Comparison of ENCODE assay signal across 9 cellular contexts in genomic region chr7:50826371-50827172, GRCh38. TPM values are rescaled to one million over a fixed set of nuclear protein-coding genes. Genes with fewer than 3 reads are reported as not detected.
DNase-seq lines count a peak whose midpoint lies in the region; ATAC-seq and TF ChIP-seq lines count a peak whose summit lies in the region.
"Had no signal": no experiment of that assay in that cellular context is flagged by ENCODE, and none has a peak within 500 bp of the region (broad histone marks: within the 10 kb centered on the region; RNA-seq: fewer than 3 reads in every experiment).

No MANE protein-coding gene starts in this region.

- H3K4me3 ChIP-seq in fibroblast of the aortic adventitia (ENCODE audit: low read depth, low read length) = no peak overlapping the region
- no peak overlapping the region for H3K4me3 ChIP-seq in effector memory CD4-positive, alpha-beta T cell (ENCODE audit: insufficient read depth, low read depth, low read length, poor library complexity, severe bottlenecking)

- ATAC-seq in stimulated activated effector memory CD8-positive, alpha-beta T cell treated with anti-CD3 and anti-CD28 coated beads, Interleukin-12 subunit alpha, Interleukin-12 subunit beta, amount 100 ng/mL, for 72 hours = peak; percentile 98
- no peak for ATAC-seq in HG03565 (IDR thresholded peaks at IDR 0.05; ENCODE audit: unreplicated experiment)

- peak overlapping the region; percentile 28 for H3K27ac Mint-ChIP-seq in activated naive CD4-positive, alpha-beta T cell treated with anti-CD3 and anti-CD28 coated beads for 36 hours
- no peak overlapping the region for H3K27ac Mint-ChIP-seq in stimulated activated effector memory CD8-positive, alpha-beta T cell treated with anti-CD3 and anti-CD28 coated beads, Interleukin-12 subunit alpha, Interleukin-12 subunit beta, amount 100 ng/mL, for 72 hours

- no peak overlapping the region for H3K27ac ChIP-seq in effector memory CD4-positive, alpha-beta T cell (ENCODE audit: insufficient read depth, low read length, poor library complexity, severe bottlenecking)

- H3K36me3 Mint-ChIP-seq in activated naive CD4-positive, alpha-beta T cell treated with anti-CD3 and anti-CD28 coated beads for 36 hours (ENCODE audit: low read depth) = peaks cover 1% of the 10 kb centered on the region
- no peaks in the 10 kb centered on the region for H3K36me3 Mint-ChIP-seq in stimulated activated effector memory CD8-positive, alpha-beta T cell treated with anti-CD3 and anti-CD28 coated beads, Interleukin-12 subunit alpha, Interleukin-12 subunit beta, amount 100 ng/mL, for 72 hours
- H3K36me3 Mint-ChIP-seq: CD4-positive, alpha-beta memory T cell had no signal

- peak; percentile 73 for DNase-seq in activated naive CD4-positive, alpha-beta T cell treated with anti-CD3 and anti-CD28 coated beads for 36 hours
- no peak for DNase-seq in activated naive CD4-positive, alpha-beta T cell (lab: John Stamatoyannopoulos, UW)
- peak; percentile 70 for DNase-seq in activated CD4-positive, alpha-beta T cell treated with anti-CD3 and anti-CD28 coated beads for 48 hours
- DNase-seq in fibroblast of the aortic adventitia (ENCODE audit: low read depth) = peak; percentile 78
- DNase-seq in stimulated activated effector memory CD8-positive, alpha-beta T cell treated with anti-CD3 and anti-CD28 coated beads, Interleukin-12 subunit alpha, Interleukin-12 subunit beta, amount 100 ng/mL, for 72 hours (ENCODE audit: low spot score in 2 of 2) = peak in 1 of 2 donors; percentile 51
- DNase-seq in effector memory CD4-positive, alpha-beta T cell = no peak
- no peak for DNase-seq in NCI-H446 (lab: John Stamatoyannopoulos, UW)
- DNase-seq: CD4-positive, alpha-beta memory T cell had no signal

- no peaks in the 10 kb centered on the region for H3K9me3 Mint-ChIP-seq in activated naive CD4-positive, alpha-beta T cell treated with anti-CD3 and anti-CD28 coated beads for 36 hours
- no peaks in the 10 kb centered on the region for H3K9me3 Mint-ChIP-seq in stimulated activated effector memory CD8-positive, alpha-beta T cell treated with anti-CD3 and anti-CD28 coated beads, Interleukin-12 subunit alpha, Interleukin-12 subunit beta, amount 100 ng/mL, for 72 hours

- H3K36me3 ChIP-seq in effector memory CD4-positive, alpha-beta T cell (ENCODE audit: control insufficient read depth, insufficient read depth, low read length) = no peaks in the 10 kb centered on the region

- intact Hi-C loops in activated naive CD4-positive, alpha-beta T cell treated with anti-CD3 and anti-CD28 coated beads for 36 hours (cut with micrococcal nuclease) = loop anchor here (1.0 to 2.0 kb wide), 2 partner anchors 46 to 297 kb away; no protein-coding TSS in a partner anchor

- H3K4me3 Mint-ChIP-seq in activated naive CD4-positive, alpha-beta T cell treated with anti-CD3 and anti-CD28 coated beads for 36 hours = no peak overlapping the region
- no peak overlapping the region for H3K4me3 Mint-ChIP-seq in stimulated activated effector memory CD8-positive, alpha-beta T cell treated with anti-CD3 and anti-CD28 coated beads, Interleukin-12 subunit alpha, Interleukin-12 subunit beta, amount 100 ng/mL, for 72 hours
- H3K4me3 Mint-ChIP-seq: CD4-positive, alpha-beta memory T cell had no signal

- no peaks in the 10 kb centered on the region for H3K9me3 ChIP-seq in effector memory CD4-positive, alpha-beta T cell (ENCODE audit: control insufficient read depth, low read length)

- H3K27me3 ChIP-seq in effector memory CD4-positive, alpha-beta T cell (replicated peaks; ENCODE audit: control insufficient read depth, insufficient read depth, low read length, poor library complexity, severe bottlenecking) = no peaks in the 10 kb centered on the region

- H3K4me1 Mint-ChIP-seq in activated naive CD4-positive, alpha-beta T cell treated with anti-CD3 and anti-CD28 coated beads for 36 hours (ENCODE audit: low read depth) = peaks cover 15% of the 10 kb centered on the region
- peaks cover 17% of the 10 kb centered on the region for H3K4me1 Mint-ChIP-seq in stimulated activated effector memory CD8-positive, alpha-beta T cell treated with anti-CD3 and anti-CD28 coated beads, Interleukin-12 subunit alpha, Interleukin-12 subunit beta, amount 100 ng/mL, for 72 hours

- CTCF ChIA-PET in activated naive CD4-positive, alpha-beta T cell treated with anti-CD3 and anti-CD28 coated beads for 36 hours (lab: Charles Lee) = no interaction called here

- H3K27me3 Mint-ChIP-seq in activated naive CD4-positive, alpha-beta T cell treated with anti-CD3 and anti-CD28 coated beads for 36 hours (ENCODE audit: low read depth) = peaks cover 2% of the 10 kb centered on the region

- TF ChIP-seq CTCF in fibroblast of the aortic adventitia (IDR thresholded peaks at IDR 0.05; ENCODE audit: insufficient read depth, low read length) = peak; percentile 10

- no peaks in the 10 kb centered on the region for H3K4me1 ChIP-seq in effector memory CD4-positive, alpha-beta T cell (ENCODE audit: control insufficient read depth, insufficient read depth, low read length, poor library complexity, severe bottlenecking)

RNA-seq across cellular contexts. Expression of gene GRB10, which starts 43.9 kb away (rescaled TPM):
- 10 to 100 TPM; 24.3 to 30.4 TPM for total RNA-seq in activated naive CD4-positive, alpha-beta T cell treated with anti-CD3 and anti-CD28 coated beads for 36 hours
- 20.1 and 39.1 TPM in 2 replicates for total RNA-seq in fibroblast of the aortic adventitia (ENCODE audit: low replicate concordance)

Comparison
In these comparisons a context has a peak if more than half of its experiments do, and no peak if none do; other contexts are left out.
1. DNase-seq: peak in activated naive CD4-positive, alpha-beta T cell treated with anti-CD3 and anti-CD28 coated beads for 36 hours (single experiment), activated CD4-positive, alpha-beta T cell treated with anti-CD3 and anti-CD28 coated beads for 48 hours (single experiment) and fibroblast of the aortic adventitia (single experiment); none in activated naive CD4-positive, alpha-beta T cell (0 of 4), effector memory CD4-positive, alpha-beta T cell (0 of 3) and NCI-H446 (0 of 2).